Comparison of ENCODE assay signal across 8 cellular contexts in genomic region chr3:46935168-46935858, GRCh38. TPM values are rescaled to one million over a fixed set of nuclear protein-coding genes. Genes with fewer than 3 reads are reported as not detected.
A peak's percentile ranks its signal among the peaks of the same experiment; 100 is the strongest.
DNase-seq lines count a peak whose midpoint lies in the region; ATAC-seq lines count a peak whose summit lies in the region.

No MANE protein-coding gene starts in this region.

- DNase-seq in A172 (ENCODE audit: low spot score), result peak; percentile 98
- DNase-seq in HS-27A (ENCODE audit: low read depth), result peak; percentile 99
- no peak for DNase-seq in activated naive CD8-positive, alpha-beta T cell treated with anti-CD3 and anti-CD28 coated beads, Interleukin-2, amount 50 U/mL, for 24 hours
- peak; percentile 85 for DNase-seq in left ventricle myocardium superior
- peak; percentile 36 for DNase-seq in retina
- DNase-seq in activated CD8-positive, alpha-beta memory T cell treated with anti-CD3 and anti-CD28 coated beads for 24 hours, result no peak
- DNase-seq in activated naive CD4-positive, alpha-beta T cell treated with Interleukin-2 at 50 U/mL for 16 hours, result no peak

- peaks cover 73% of the 10 kb centered on the region for H3K4me1 Mint-ChIP-seq in activated naive CD8-positive, alpha-beta T cell treated with anti-CD3 and anti-CD28 coated beads, Interleukin-2, amount 50 U/mL, for 24 hours

- no peaks in the 10 kb centered on the region for H3K27me3 Mint-ChIP-seq in activated naive CD8-positive, alpha-beta T cell treated with anti-CD3 and anti-CD28 coated beads, Interleukin-2, amount 50 U/mL, for 24 hours

- intact Hi-C loops in left ventricle myocardium superior (cut with micrococcal nuclease), result no loop called here

- H3K4me3 Mint-ChIP-seq in activated naive CD8-positive, alpha-beta T cell treated with anti-CD3 and anti-CD28 coated beads, Interleukin-2, amount 50 U/mL, for 24 hours, result no peak overlapping the region

- no peaks in the 10 kb centered on the region for H3K9me3 Mint-ChIP-seq in activated naive CD8-positive, alpha-beta T cell treated with anti-CD3 and anti-CD28 coated beads, Interleukin-2, amount 50 U/mL, for 24 hours

- peaks cover 37% of the 10 kb centered on the region for H3K36me3 Mint-ChIP-seq in activated naive CD8-positive, alpha-beta T cell treated with anti-CD3 and anti-CD28 coated beads, Interleukin-2, amount 50 U/mL, for 24 hours (ENCODE audit: low read depth)

- peak; percentile 53 for ATAC-seq in activated naive CD8-positive, alpha-beta T cell treated with anti-CD3 and anti-CD28 coated beads, Interleukin-2, amount 50 U/mL, for 24 hours
- peak; percentile 88 for ATAC-seq in left ventricle myocardium superior
- no peak for ATAC-seq in GM21786 (IDR thresholded peaks at IDR 0.05; ENCODE audit: unreplicated experiment)

- H3K27ac Mint-ChIP-seq in activated naive CD8-positive, alpha-beta T cell treated with anti-CD3 and anti-CD28 coated beads, Interleukin-2, amount 50 U/mL, for 24 hours, result peak overlapping the region; percentile 35

RNA-seq across cellular contexts. Expression of gene CCDC12, which starts 41.2 kb away (rescaled TPM):
- total RNA-seq in A172 (2014; rRNA removed; shearing (Covaris generic)), result 21.1 and 32.5 TPM in 2 replicates
- total RNA-seq in left ventricle myocardium superior, result 29.6 TPM

RNA-seq across cellular contexts. Expression of gene NBEAL2, which starts 44.2 kb away (rescaled TPM):
- 10.9 and 13.9 TPM in 2 replicates for total RNA-seq in A172 (2014; rRNA removed; shearing (Covaris generic))
- total RNA-seq in left ventricle myocardium superior, result 11.4 TPM

RNA-seq across cellular contexts. Expression of gene PTH1R, which starts 57.8 kb away (rescaled TPM):
- 2.8 and 4.9 TPM in 2 replicates for total RNA-seq in A172 (2014; rRNA removed; shearing (Covaris generic))
- 13.0 TPM for total RNA-seq in left ventricle myocardium superior

Comparison
In these comparisons a context has a peak if more than half of its experiments do, and no peak if none do; other contexts are left out.
1. DNase-seq: peak in A172 (single experiment), HS-27A (single experiment), left ventricle myocardium superior (single experiment) and retina (single experiment); none in activated naive CD8-positive, alpha-beta T cell treated with anti-CD3 and anti-CD28 coated beads, Interleukin-2, amount 50 U/mL, for 24 hours (single experiment), activated CD8-positive, alpha-beta memory T cell treated with anti-CD3 and anti-CD28 coated beads for 24 hours (single experiment) and activated naive CD4-positive, alpha-beta T cell treated with Interleukin-2 at 50 U/mL for 16 hours (single experiment).